In genomic region chr2:10272464-10272863, GRCh38 we compare ENCODE assay signal across 18 cellular contexts. TPM values are rescaled to one million over a fixed set of nuclear protein-coding genes. Genes with fewer than 3 reads are reported as not detected.
DNase-seq lines count a peak whose midpoint lies in the region; ATAC-seq and TF ChIP-seq lines count a peak whose summit lies in the region.
"Had no signal": no experiment of that assay in that cellular context is flagged by ENCODE, and none has a peak within 500 bp of the region (broad histone marks: within the 10 kb centered on the region; RNA-seq: fewer than 3 reads in every experiment).

No MANE protein-coding gene starts in this region.

- H3K4me3 Mint-ChIP-seq in CD14-positive monocyte = no peak overlapping the region

- peak overlapping the region in 1 of 7 donors; percentile 3 for H3K27ac Mint-ChIP-seq in CD14-positive monocyte

- CTCF ChIA-PET in HEK293 (lab: Yijun Ruan, JAX) (no interaction called here), RWPE1 (lab: Yijun Ruan, JAX) (no interaction called here)

- H2BK5ac ChIP-seq in trophoblast cell (ENCODE audit: low read depth, low read length, poor library complexity) = no peak overlapping the region

- H3K18ac ChIP-seq in trophoblast cell (ENCODE audit: low read length) = no peak overlapping the region

- H2BK120ac ChIP-seq in trophoblast cell (ENCODE audit: insufficient read depth, low read length, poor library complexity) = no peak overlapping the region

- no peak overlapping the region for H3K9ac ChIP-seq in trophoblast cell (ENCODE audit: low read length)
- no peak overlapping the region for H3K9ac ChIP-seq in smooth muscle cell (ENCODE audit: low read depth)

- no peak overlapping the region for H3K27ac ChIP-seq in HEK293 (ENCODE audit: extremely low read depth, low read depth, low read length)
- no peak overlapping the region for H3K27ac ChIP-seq in trophoblast cell (ENCODE audit: low read depth, low read length)
- H3K27ac ChIP-seq in RWPE1 = no peak overlapping the region
- no peak overlapping the region for H3K27ac ChIP-seq in smooth muscle cell (ENCODE audit: low read depth)

- H3K36me3 ChIP-seq in HEK293 (ENCODE audit: control insufficient read depth in 2 of 2, insufficient read depth in 1 of 2, low read length in 2 of 2) (no peaks in the 10 kb centered on the region), trophoblast cell (ENCODE audit: control insufficient read depth in 1 of 2, insufficient read depth in 2 of 2, low read length in 2 of 2) (peaks cover 0 to 2% of the 10 kb centered on the region in 2 experiments), smooth muscle cell (ENCODE audit: low read depth) (no peaks in the 10 kb centered on the region)
- H3K36me3 ChIP-seq: HAP-1 had no signal

- H3K9me3 ChIP-seq in HEK293 (ENCODE audit: control insufficient read depth, insufficient read depth, low read depth, low read length) (no peaks in the 10 kb centered on the region), trophoblast cell (ENCODE audit: insufficient read depth, low read depth, low read length) (peaks cover 6% of the 10 kb centered on the region), smooth muscle cell (replicated peaks; ENCODE audit: low read depth) (no peaks in the 10 kb centered on the region)
- H3K9me3 ChIP-seq: HAP-1 had no signal

- no peaks in the 10 kb centered on the region for H3F3A ChIP-seq in smooth muscle cell (ENCODE audit: low read depth)

- H3K27me3 ChIP-seq in trophoblast cell (ENCODE audit: insufficient read depth, low read length) = no peaks in the 10 kb centered on the region
- no peaks in the 10 kb centered on the region for H3K27me3 ChIP-seq in smooth muscle cell (ENCODE audit: low read depth)

- no peak overlapping the region for H3K23ac ChIP-seq in trophoblast cell (ENCODE audit: low read length)

- H3K4ac ChIP-seq in trophoblast cell (ENCODE audit: low read depth, low read length) = no peak overlapping the region

- DNase-seq in CD14-positive monocyte (ENCODE audit: low spot score) (peak; percentile 8), islet precursor cell (peak; percentile 44), trophoblast cell (no peak), RWPE1 (ENCODE audit: low spot score) (no peak), smooth muscle cell (lab: John Stamatoyannopoulos, UW; ENCODE audit: unreplicated experiment) (no peak), NCI-H510A (lab: John Stamatoyannopoulos, UW) (no peak)
- DNase-seq: C1 segment of cervical spinal cord, DMS79, KBM-7, NCI-H1694 treated with DMSO at 0.1 percent for 48 hours, NCI-H510A treated with DMSO at 0.1 percent for 48 hours, NCI-H82, OCI-M1, SHP77 treated with DMSO at 0.1 percent for 48 hours had no signal

- no peaks in the 10 kb centered on the region for H3K9me3 Mint-ChIP-seq in CD14-positive monocyte

- no peak overlapping the region for H4K12ac ChIP-seq in trophoblast cell (ENCODE audit: low read depth, low read length)

- ATAC-seq in GM21723 (IDR thresholded peaks at IDR 0.05; ENCODE audit: unreplicated experiment) = no peak
- ATAC-seq: SK-N-SH treated with all-trans-retinoic acid at 6 μM for 48 hours had no signal

- H4K91ac ChIP-seq in trophoblast cell (ENCODE audit: low read depth, low read length) = no peak overlapping the region

- no peak for TF ChIP-seq CTCF in CD14-positive monocyte (IDR thresholded peaks at IDR 0.05)
- no peak for TF ChIP-seq CTCF in HEK293 (tag by site-specific recombination; IDR thresholded peaks at IDR 0.05)
- TF ChIP-seq CTCF in RWPE1 (conservative IDR thresholded peaks at IDR 0.05; ENCODE audit: low read depth) = no peak
- no peak for TF ChIP-seq CTCF in smooth muscle cell (IDR thresholded peaks at IDR 0.05; ENCODE audit: borderline replicate concordance, insufficient read depth, poor library complexity, severe bottlenecking)

- no peaks in the 10 kb centered on the region for H3K79me2 ChIP-seq in trophoblast cell (ENCODE audit: control insufficient read depth, insufficient read depth, low read length, poor library complexity)
- no peaks in the 10 kb centered on the region for H3K79me2 ChIP-seq in smooth muscle cell (ENCODE audit: low read depth)

- H3K4me1 ChIP-seq in HEK293 (ENCODE audit: control insufficient read depth, insufficient read depth, low read length) = no peaks in the 10 kb centered on the region
- H3K4me1 ChIP-seq in trophoblast cell (ENCODE audit: control insufficient read depth in 1 of 2, insufficient read depth in 2 of 2, low read length in 2 of 2) = no peaks in the 10 kb centered on the region
- H3K4me1 ChIP-seq in smooth muscle cell (ENCODE audit: low read depth) = no peaks in the 10 kb centered on the region
- H3K4me1 ChIP-seq: HAP-1 had no signal

- POLR2A ChIA-PET in HEK293 (lab: Yijun Ruan, JAX) (no interaction called here), RWPE1 (lab: Yijun Ruan, JAX; ENCODE audit: low non-redundant PET) (no interaction called here)

- no peak overlapping the region for H2AK5ac ChIP-seq in trophoblast cell (ENCODE audit: low read length)

- no peak overlapping the region for H2BK12ac ChIP-seq in trophoblast cell (ENCODE audit: low read length)

- H3K14ac ChIP-seq in trophoblast cell (ENCODE audit: low read length) = no peak overlapping the region

- H3K4me1 Mint-ChIP-seq in CD14-positive monocyte = peaks cover 14% of the 10 kb centered on the region

- H3K4me2 ChIP-seq in trophoblast cell (ENCODE audit: low read length) (no peak overlapping the region), smooth muscle cell (no peak overlapping the region)

- H3K79me1 ChIP-seq in trophoblast cell (ENCODE audit: low read length) = no peaks in the 10 kb centered on the region

- H4K8ac ChIP-seq in trophoblast cell (ENCODE audit: low read depth, low read length) = no peak overlapping the region

- intact Hi-C loops in CD14-positive monocyte (cut with micrococcal nuclease) = loop anchor here (5.0 to 10.0 kb wide), 2 partner anchors 35 to 148 kb away; partner anchors contain the start of gene RRM2 (in 1 of the 2)

- H3K4me3 ChIP-seq in HEK293 (ENCODE audit: low read depth, low read length) (no peak overlapping the region), trophoblast cell (ENCODE audit: low read depth, low read length) (peak overlapping the region; percentile 23), smooth muscle cell (no peak overlapping the region)
- H3K4me3 ChIP-seq: HAP-1 had no signal

- H2AFZ ChIP-seq in trophoblast cell (ENCODE audit: insufficient read depth, low read length, poor library complexity) (no peak overlapping the region), smooth muscle cell (ENCODE audit: low read depth) (no peak overlapping the region)

- H4K20me1 ChIP-seq in smooth muscle cell (ENCODE audit: low read depth) = no peaks in the 10 kb centered on the region

- no CpG with 5 or more reads among the region's 10 CpGs for WGBS in trophoblast cell (ENCODE audit: extremely low coverage, insufficient coverage, insufficient read length)
- 96% methylated on average over 10 of the region's 10 CpGs for whole genome bisulfite sequencing in smooth muscle cell (ENCODE audit: low lambda C conversion rate)

- peaks cover 1 to 4% (median 2%) of the 10 kb centered on the region in 3 donors for H3K27me3 Mint-ChIP-seq in CD14-positive monocyte (ENCODE audit: low read depth in 3 of 3)

- no peaks in the 10 kb centered on the region for H3K36me3 Mint-ChIP-seq in CD14-positive monocyte

TF ChIP-seq in HEK293, 187 proteins besides CTCF, POLR2A, EP300 and RAD21 (continues in another document):
- no peak for TF ChIP-seq REST (tag by site-specific recombination; IDR thresholded peaks at IDR 0.05)
- no peak for TF ChIP-seq ZSCAN16 (tag by site-specific recombination; IDR thresholded peaks at IDR 0.05)
- no peak for TF ChIP-seq ZNF704 (tag by site-specific recombination; IDR thresholded peaks at IDR 0.05)

RNA-seq across cellular contexts. Expression of gene HPCAL1, which starts 30.2 kb away (rescaled TPM):
- polyA plus RNA-seq in CD14-positive monocyte (10 to 100 TPM; 98.0 to 99.5 TPM), smooth muscle cell (15.8 and 18.6 TPM in 2 replicates)
- polyA plus RNA-seq in trophoblast cell (2013) = 124 and 139 TPM in 2 replicates
- total RNA-seq in smooth muscle cell = 7.0 and 11.7 TPM in 2 replicates

Comparison
In these comparisons a context has a peak if more than half of its experiments do, and no peak if none do; other contexts are left out.
1. DNase-seq: peak in CD14-positive monocyte (single experiment) and islet precursor cell (single experiment); none in trophoblast cell (0 of 2), RWPE1 (single experiment), smooth muscle cell (single experiment) and NCI-H510A (single experiment).